ENCODE assay signal across 8 cellular contexts in genomic region chr5:134524219-134524825, GRCh38. TPM values are rescaled to one million over a fixed set of nuclear protein-coding genes. Genes with fewer than 3 reads are reported as not detected.
DNase-seq lines count a peak whose midpoint lies in the region; ATAC-seq and TF ChIP-seq lines count a peak whose summit lies in the region.

No MANE protein-coding gene starts in this region.

- peak overlapping the region; percentile 93 for H3K27ac Mint-ChIP-seq in central memory CD8-positive, alpha-beta T cell (ENCODE audit: low read depth)

- no peaks in the 10 kb centered on the region for H3K36me3 ChIP-seq in spleen

- DNase-seq in DMS153 (lab: John Stamatoyannopoulos, UW) (peak; percentile 34), DMS153 treated with DMSO at 0.1 percent for 48 hours (lab: John Stamatoyannopoulos, UW; ENCODE audit: unreplicated experiment) (no peak), NCI-H2029 (lab: John Stamatoyannopoulos, UW) (peak; percentile 64), iris pigment epithelial cell (ENCODE audit: low read depth) (peak; percentile 77), spleen (peak; percentile 94)
- DNase-seq in activated CD4-positive, CD25-positive, alpha-beta regulatory T cell treated with anti-CD3 and anti-CD28 coated beads, Interleukin-2, amount 50 U/mL, for 72 hours, result peak; percentile 63
- peak; percentile 44 to 48 for DNase-seq in central memory CD8-positive, alpha-beta T cell (ENCODE audit: low spot score in 2 of 2)

- H3K27ac ChIP-seq in spleen, result peak overlapping the region; percentile 96 to 100 (median 98)

- TF ChIP-seq POLR2A in spleen (IDR thresholded peaks at IDR 0.05), result peak in 1 of 3 donors; percentile 32

- intact Hi-C loops in spleen (cut with DNase I; ENCODE audit: low total_unique reads), result loop anchor here (5.0 to 10.0 kb wide), 2 partner anchors 50 to 57 kb away; no protein-coding TSS in a partner anchor

- no peaks in the 10 kb centered on the region for H3K9me3 Mint-ChIP-seq in central memory CD8-positive, alpha-beta T cell

- no peaks in the 10 kb centered on the region for H3K9me3 ChIP-seq in spleen

- peak overlapping the region; percentile 75 to 100 (median 100) for H3K4me3 ChIP-seq in spleen

- peak; percentile 15 for ATAC-seq in central memory CD8-positive, alpha-beta T cell (replicated peaks; ENCODE audit: extremely low read depth, poor library complexity, severe bottlenecking)
- ATAC-seq in HG02610 (IDR thresholded peaks at IDR 0.05; ENCODE audit: unreplicated experiment), result no peak

- peak in 2 of 11 experiments; percentile 1 to 10 for TF ChIP-seq CTCF in spleen (IDR thresholded peaks at IDR 0.05 in 8 of 11, conservative IDR thresholded peaks at IDR 0.05 in 3 of 11)

- H3K4me1 Mint-ChIP-seq in central memory CD8-positive, alpha-beta T cell, result peaks cover 20% of the 10 kb centered on the region

- peaks cover 16 to 50% (median 28%) of the 10 kb centered on the region in 6 donors for H3K4me1 ChIP-seq in spleen

- peak overlapping the region; percentile 95 for H3K4me3 Mint-ChIP-seq in central memory CD8-positive, alpha-beta T cell

- peaks cover 32% of the 10 kb centered on the region for H3K36me3 Mint-ChIP-seq in central memory CD8-positive, alpha-beta T cell (ENCODE audit: insufficient read depth)

- H3K27me3 Mint-ChIP-seq in central memory CD8-positive, alpha-beta T cell, result no peaks in the 10 kb centered on the region

- H3K27me3 ChIP-seq in spleen (replicated peaks in 1 of 7), result no peaks in the 10 kb centered on the region

- 0 to 1% (median 0%) methylated on average over 38 to 43 of the region's 43 CpGs for WGBS in spleen, 5 donors

RNA-seq across cellular contexts. Expression of gene JADE2, which starts 1.1 kb away (rescaled TPM):
- total RNA-seq in spleen, result 100 to 1,000 TPM in 3 of 7 donors, 10 to 100 TPM in 4; 85.9 to 131 (median 95.9) TPM
- 10 to 100 TPM; 12.3 to 30.8 (median 14.8) TPM for polyA plus RNA-seq in spleen
